ENCODE assay signal across 1 cellular context in genomic region chr2:201936817-201937216, GRCh38.
TF ChIP-seq lines count a peak whose summit lies in the region.

No MANE protein-coding gene starts in this region.

TF ChIP-seq in HepG2, 621 proteins besides CTCF, POLR2A, EP300 and RAD21 (continued from another document and continues in another):
- 0 out of 2 replicates have a peak, but pooled peaks have one; percentile 13 for TF ChIP-seq ZNF609 (CRISPR knock-in tag; IDR thresholded peaks at IDR 0.05; ENCODE audit: borderline replicate concordance)
- peak; percentile 36; the same call in 1 of the 2 replicates for TF ChIP-seq ZNF331 (CRISPR knock-in tag; IDR thresholded peaks at IDR 0.05)
- TF ChIP-seq TGIF2 (CRISPR knock-in tag; IDR thresholded peaks at IDR 0.05) = 0 out of 2 replicates have a peak, but pooled peaks have one; percentile 65
- TF ChIP-seq PRDM15 (CRISPR knock-in tag; IDR thresholded peaks at IDR 0.05) = no peak
- TF ChIP-seq FOXP4 (CRISPR knock-in tag; IDR thresholded peaks at IDR 0.05) = peak; percentile 38; the same call in 1 of the 2 replicates
- TF ChIP-seq RARA (CRISPR knock-in tag; IDR thresholded peaks at IDR 0.05) = no peak
- TF ChIP-seq, protein P1, sequence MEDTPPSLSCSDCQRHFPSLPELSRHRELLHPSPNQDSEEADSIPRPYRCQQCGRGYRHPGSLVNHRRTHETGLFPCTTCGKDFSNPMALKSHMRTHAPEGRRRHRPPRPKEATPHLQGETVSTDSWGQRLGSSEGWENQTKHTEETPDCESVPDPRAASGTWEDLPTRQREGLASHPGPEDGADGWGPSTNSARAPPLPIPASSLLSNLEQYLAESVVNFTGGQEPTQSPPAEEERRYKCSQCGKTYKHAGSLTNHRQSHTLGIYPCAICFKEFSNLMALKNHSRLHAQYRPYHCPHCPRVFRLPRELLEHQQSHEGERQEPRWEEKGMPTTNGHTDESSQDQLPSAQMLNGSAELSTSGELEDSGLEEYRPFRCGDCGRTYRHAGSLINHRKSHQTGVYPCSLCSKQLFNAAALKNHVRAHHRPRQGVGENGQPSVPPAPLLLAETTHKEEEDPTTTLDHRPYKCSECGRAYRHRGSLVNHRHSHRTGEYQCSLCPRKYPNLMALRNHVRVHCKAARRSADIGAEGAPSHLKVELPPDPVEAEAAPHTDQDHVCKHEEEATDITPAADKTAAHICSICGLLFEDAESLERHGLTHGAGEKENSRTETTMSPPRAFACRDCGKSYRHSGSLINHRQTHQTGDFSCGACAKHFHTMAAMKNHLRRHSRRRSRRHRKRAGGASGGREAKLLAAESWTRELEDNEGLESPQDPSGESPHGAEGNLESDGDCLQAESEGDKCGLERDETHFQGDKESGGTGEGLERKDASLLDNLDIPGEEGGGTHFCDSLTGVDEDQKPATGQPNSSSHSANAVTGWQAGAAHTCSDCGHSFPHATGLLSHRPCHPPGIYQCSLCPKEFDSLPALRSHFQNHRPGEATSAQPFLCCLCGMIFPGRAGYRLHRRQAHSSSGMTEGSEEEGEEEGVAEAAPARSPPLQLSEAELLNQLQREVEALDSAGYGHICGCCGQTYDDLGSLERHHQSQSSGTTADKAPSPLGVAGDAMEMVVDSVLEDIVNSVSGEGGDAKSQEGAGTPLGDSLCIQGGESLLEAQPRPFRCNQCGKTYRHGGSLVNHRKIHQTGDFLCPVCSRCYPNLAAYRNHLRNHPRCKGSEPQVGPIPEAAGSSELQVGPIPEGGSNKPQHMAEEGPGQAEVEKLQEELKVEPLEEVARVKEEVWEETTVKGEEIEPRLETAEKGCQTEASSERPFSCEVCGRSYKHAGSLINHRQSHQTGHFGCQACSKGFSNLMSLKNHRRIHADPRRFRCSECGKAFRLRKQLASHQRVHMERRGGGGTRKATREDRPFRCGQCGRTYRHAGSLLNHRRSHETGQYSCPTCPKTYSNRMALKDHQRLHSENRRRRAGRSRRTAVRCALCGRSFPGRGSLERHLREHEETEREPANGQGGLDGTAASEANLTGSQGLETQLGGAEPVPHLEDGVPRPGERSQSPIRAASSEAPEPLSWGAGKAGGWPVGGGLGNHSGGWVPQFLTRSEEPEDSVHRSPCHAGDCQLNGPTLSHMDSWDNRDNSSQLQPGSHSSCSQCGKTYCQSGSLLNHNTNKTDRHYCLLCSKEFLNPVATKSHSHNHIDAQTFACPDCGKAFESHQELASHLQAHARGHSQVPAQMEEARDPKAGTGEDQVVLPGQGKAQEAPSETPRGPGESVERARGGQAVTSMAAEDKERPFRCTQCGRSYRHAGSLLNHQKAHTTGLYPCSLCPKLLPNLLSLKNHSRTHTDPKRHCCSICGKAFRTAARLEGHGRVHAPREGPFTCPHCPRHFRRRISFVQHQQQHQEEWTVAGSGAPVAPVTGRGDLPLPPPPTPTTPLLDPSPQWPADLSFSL (CRISPR knock-in tag; IDR thresholded peaks at IDR 0.05) = no peak
- TF ChIP-seq ZNF10 (CRISPR knock-in tag; IDR thresholded peaks at IDR 0.05; ENCODE audit: borderline replicate concordance, low read depth) = no peak
- TF ChIP-seq, protein P2, sequence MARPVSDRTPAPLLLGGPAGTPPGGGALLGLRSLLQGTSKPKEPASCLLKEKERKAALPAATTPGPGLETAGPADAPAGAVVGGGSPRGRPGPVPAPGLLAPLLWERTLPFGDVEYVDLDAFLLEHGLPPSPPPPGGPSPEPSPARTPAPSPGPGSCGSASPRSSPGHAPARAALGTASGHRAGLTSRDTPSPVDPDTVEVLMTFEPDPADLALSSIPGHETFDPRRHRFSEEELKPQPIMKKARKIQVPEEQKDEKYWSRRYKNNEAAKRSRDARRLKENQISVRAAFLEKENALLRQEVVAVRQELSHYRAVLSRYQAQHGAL (CRISPR knock-in tag; IDR thresholded peaks at IDR 0.05; ENCODE audit: not compliant biosample characterization) = no peak
- no peak for TF ChIP-seq MIER2 (CRISPR knock-in tag; IDR thresholded peaks at IDR 0.05)
- peak; percentile 62 for TF ChIP-seq GATAD2A (CRISPR knock-in tag; IDR thresholded peaks at IDR 0.05)
- TF ChIP-seq HNF4G (IDR thresholded peaks at IDR 0.05; ENCODE audit: borderline replicate concordance, low read depth, low read length) = peak; percentile 62
- no peak for TF ChIP-seq HNF4G (CRISPR knock-in tag; IDR thresholded peaks at IDR 0.05; ENCODE audit: borderline replicate concordance, low read depth)
- TF ChIP-seq ZNF451 (CRISPR knock-in tag; IDR thresholded peaks at IDR 0.05) = no peak
- TF ChIP-seq ZNF564 (CRISPR knock-in tag; IDR thresholded peaks at IDR 0.05) = no peak
- no peak for TF ChIP-seq TOE1 (CRISPR knock-in tag; IDR thresholded peaks at IDR 0.05)
- no peak for TF ChIP-seq ZNF260 (CRISPR knock-in tag; IDR thresholded peaks at IDR 0.05; ENCODE audit: borderline replicate concordance, low read depth)
- TF ChIP-seq ZHX1 (CRISPR knock-in tag; IDR thresholded peaks at IDR 0.05; ENCODE audit: low read depth) = no peak
- TF ChIP-seq, protein P3, sequence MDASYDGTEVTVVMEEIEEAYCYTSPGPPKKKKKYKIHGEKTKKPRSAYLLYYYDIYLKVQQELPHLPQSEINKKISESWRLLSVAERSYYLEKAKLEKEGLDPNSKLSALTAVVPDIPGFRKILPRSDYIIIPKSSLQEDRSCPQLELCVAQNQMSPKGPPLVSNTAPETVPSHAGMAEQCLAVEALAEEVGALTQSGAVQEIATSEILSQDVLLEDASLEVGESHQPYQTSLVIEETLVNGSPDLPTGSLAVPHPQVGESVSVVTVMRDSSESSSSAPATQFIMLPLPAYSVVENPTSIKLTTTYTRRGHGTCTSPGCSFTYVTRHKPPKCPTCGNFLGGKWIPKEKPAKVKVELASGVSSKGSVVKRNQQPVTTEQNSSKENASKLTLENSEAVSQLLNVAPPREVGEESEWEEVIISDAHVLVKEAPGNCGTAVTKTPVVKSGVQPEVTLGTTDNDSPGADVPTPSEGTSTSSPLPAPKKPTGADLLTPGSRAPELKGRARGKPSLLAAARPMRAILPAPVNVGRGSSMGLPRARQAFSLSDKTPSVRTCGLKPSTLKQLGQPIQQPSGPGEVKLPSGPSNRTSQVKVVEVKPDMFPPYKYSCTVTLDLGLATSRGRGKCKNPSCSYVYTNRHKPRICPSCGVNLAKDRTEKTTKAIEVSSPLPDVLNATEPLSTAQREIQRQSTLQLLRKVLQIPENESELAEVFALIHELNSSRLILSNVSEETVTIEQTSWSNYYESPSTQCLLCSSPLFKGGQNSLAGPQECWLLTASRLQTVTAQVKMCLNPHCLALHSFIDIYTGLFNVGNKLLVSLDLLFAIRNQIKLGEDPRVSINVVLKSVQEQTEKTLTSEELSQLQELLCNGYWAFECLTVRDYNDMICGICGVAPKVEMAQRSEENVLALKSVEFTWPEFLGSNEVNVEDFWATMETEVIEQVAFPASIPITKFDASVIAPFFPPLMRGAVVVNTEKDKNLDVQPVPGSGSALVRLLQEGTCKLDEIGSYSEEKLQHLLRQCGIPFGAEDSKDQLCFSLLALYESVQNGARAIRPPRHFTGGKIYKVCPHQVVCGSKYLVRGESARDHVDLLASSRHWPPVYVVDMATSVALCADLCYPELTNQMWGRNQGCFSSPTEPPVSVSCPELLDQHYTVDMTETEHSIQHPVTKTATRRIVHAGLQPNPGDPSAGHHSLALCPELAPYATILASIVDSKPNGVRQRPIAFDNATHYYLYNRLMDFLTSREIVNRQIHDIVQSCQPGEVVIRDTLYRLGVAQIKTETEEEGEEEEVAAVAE (CRISPR knock-in tag; IDR thresholded peaks at IDR 0.05; ENCODE audit: borderline replicate concordance) = no peak
- no peak for TF ChIP-seq ZNF225 (CRISPR knock-in tag; IDR thresholded peaks at IDR 0.05)
- TF ChIP-seq, protein P4, sequence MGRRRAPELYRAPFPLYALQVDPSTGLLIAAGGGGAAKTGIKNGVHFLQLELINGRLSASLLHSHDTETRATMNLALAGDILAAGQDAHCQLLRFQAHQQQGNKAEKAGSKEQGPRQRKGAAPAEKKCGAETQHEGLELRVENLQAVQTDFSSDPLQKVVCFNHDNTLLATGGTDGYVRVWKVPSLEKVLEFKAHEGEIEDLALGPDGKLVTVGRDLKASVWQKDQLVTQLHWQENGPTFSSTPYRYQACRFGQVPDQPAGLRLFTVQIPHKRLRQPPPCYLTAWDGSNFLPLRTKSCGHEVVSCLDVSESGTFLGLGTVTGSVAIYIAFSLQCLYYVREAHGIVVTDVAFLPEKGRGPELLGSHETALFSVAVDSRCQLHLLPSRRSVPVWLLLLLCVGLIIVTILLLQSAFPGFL (CRISPR knock-in tag; IDR thresholded peaks at IDR 0.05) = no peak
